Comparison of ENCODE assay signal across 22 cellular contexts in the genomic region with DNA sequence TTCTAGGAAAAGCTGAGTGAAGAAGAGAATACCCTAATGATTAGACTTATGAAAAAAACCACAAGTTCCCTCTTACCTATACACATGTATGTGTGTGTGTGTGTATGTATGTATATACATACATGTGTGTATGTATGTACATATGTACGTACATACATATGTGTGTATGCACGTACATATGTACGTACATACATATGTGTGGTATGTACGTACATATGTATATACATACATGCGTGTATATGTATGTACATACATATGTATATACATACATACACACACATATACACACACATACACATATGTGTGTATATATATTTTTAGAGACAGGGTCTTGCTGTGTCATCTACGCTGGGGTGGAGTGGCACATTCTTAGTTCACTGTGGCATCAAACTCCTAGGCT. TPM values are rescaled to one million over a fixed set of nuclear protein-coding genes. Genes with fewer than 3 reads are reported as not detected.
"Had no signal": no experiment of that assay in that cellular context is flagged by ENCODE, and none has a peak within 500 bp of the region (broad histone marks: within the 10 kb centered on the region; RNA-seq: fewer than 3 reads in every experiment).

No MANE protein-coding gene starts in this region.

- H3K4me3 Mint-ChIP-seq: activated naive CD4-positive, alpha-beta T cell treated with anti-CD3 and anti-CD28 coated beads for 36 hours; activated naive CD8-positive, alpha-beta T cell treated with anti-CD3 and anti-CD28 coated beads, Interleukin-2, amount 50 U/mL, for 24 hours; activated T-helper 17 cell treated with anti-CD3 and anti-CD28 coated beads, Interleukin-2, amount 50 U/mL, for 72 hours; immature natural killer cell; naive B cell had no signal

- H3K27ac ChIP-seq: ascending aorta, colonic mucosa, esophagus squamous epithelium, parathyroid adenoma, upper lobe of right lung had no signal

- H3K4me1 Mint-ChIP-seq: activated naive CD8-positive, alpha-beta T cell treated with anti-CD3 and anti-CD28 coated beads, Interleukin-2, amount 50 U/mL, for 24 hours; activated T-helper 17 cell treated with anti-CD3 and anti-CD28 coated beads, Interleukin-2, amount 50 U/mL, for 72 hours; immature natural killer cell; naive B cell had no signal

- H3K27ac Mint-ChIP-seq: activated naive CD4-positive, alpha-beta T cell treated with anti-CD3 and anti-CD28 coated beads for 36 hours; activated naive CD8-positive, alpha-beta T cell treated with anti-CD3 and anti-CD28 coated beads, Interleukin-2, amount 50 U/mL, for 24 hours; activated T-helper 17 cell treated with anti-CD3 and anti-CD28 coated beads, Interleukin-2, amount 50 U/mL, for 72 hours; naive B cell had no signal

- H3K27me3 Mint-ChIP-seq: activated naive CD8-positive, alpha-beta T cell treated with anti-CD3 and anti-CD28 coated beads, Interleukin-2, amount 50 U/mL, for 24 hours; activated T-helper 17 cell treated with anti-CD3 and anti-CD28 coated beads, Interleukin-2, amount 50 U/mL, for 72 hours; naive B cell had no signal

- ATAC-seq: activated naive CD8-positive, alpha-beta T cell treated with anti-CD3 and anti-CD28 coated beads, Interleukin-2, amount 50 U/mL, for 24 hours; activated T-helper 17 cell treated with anti-CD3 and anti-CD28 coated beads, Interleukin-2, amount 50 U/mL, for 72 hours; stimulated activated naive CD8-positive, alpha-beta T cell treated with anti-CD3 and anti-CD28 coated beads, Interleukin-15, Interleukin-2, amounts not matched to agents 100 U/mL and 50 U/mL, for 24 hours had no signal

- FAIRE-seq: small intestine had no signal

- H3K36me3 Mint-ChIP-seq: naive B cell had no signal

- H3K4me3 ChIP-seq: ascending aorta, colonic mucosa, esophagus squamous epithelium, upper lobe of right lung had no signal

- H3K9me3 ChIP-seq: ascending aorta, colonic mucosa, esophagus squamous epithelium, upper lobe of right lung had no signal

- DNase-seq: activated CD4-positive, alpha-beta T cell treated with anti-CD3 and anti-CD28 coated beads, Interleukin-2, amount 50 U/mL, for 4 hours; activated CD4-positive, CD25-positive, alpha-beta regulatory T cell treated with anti-CD3 and anti-CD28 coated beads, Interleukin-2, amount 50 U/mL, for 72 hours; activated naive CD4-positive, alpha-beta T cell treated with anti-CD3 and anti-CD28 coated beads for 36 hours; activated naive CD8-positive, alpha-beta T cell treated with anti-CD3 and anti-CD28 coated beads, Interleukin-2, amount 50 U/mL, for 24 hours; activated T-cell treated with anti-CD3 and anti-CD28 coated beads for 4 hours; caudate nucleus; colonic mucosa; effector CD4-positive, alpha-beta T cell; esophagus squamous epithelium; immature natural killer cell; naive B cell; retina; stimulated activated CD4-positive, alpha-beta T cell treated with anti-CD3 and anti-CD28 coated beads, Interleukin-4, amount 100 ng/mL, for 24 hours; stimulated activated CD8-positive, alpha-beta memory T cell treated with anti-CD3 and anti-CD28 coated beads, Interleukin-4, amount 100 ng/mL, for 48 hours; stimulated activated naive CD8-positive, alpha-beta T cell treated with anti-CD3 and anti-CD28 coated beads, Interleukin-15, Interleukin-2, amounts not matched to agents 100 U/mL and 50 U/mL, for 24 hours; T-helper 1 cell; upper lobe of right lung had no signal

RNA-seq across cellular contexts. Expression of gene PRELID3A, which starts 53.6 kb away (rescaled TPM):
- total RNA-seq: ascending aorta, mononuclear cell had no signal
